In genomic region chr16:30445149-30445407, GRCh38 we compare ENCODE assay signal across 9 cellular contexts. TPM values are rescaled to one million over a fixed set of nuclear protein-coding genes. Genes with fewer than 3 reads are reported as not detected.
DNase-seq lines count a peak whose midpoint lies in the region; ATAC-seq and TF ChIP-seq lines count a peak whose summit lies in the region.
"Had no signal": no experiment of that assay in that cellular context is flagged by ENCODE, and none has a peak within 500 bp of the region (broad histone marks: within the 10 kb centered on the region; RNA-seq: fewer than 3 reads in every experiment).

No MANE protein-coding gene starts in this region.

- H3K9me3 ChIP-seq in body of pancreas (no peaks in the 10 kb centered on the region), mucosa of rectum (ENCODE audit: control insufficient read depth in 2 of 2, low read length in 2 of 2) (no peaks in the 10 kb centered on the region)

- DNase-seq in AG10803 (ENCODE audit: low read depth) (no peak), body of pancreas (no peak), NCI-H82 (lab: John Stamatoyannopoulos, UW) (no peak), AML-193 (lab: John Stamatoyannopoulos, UW) (no peak), EL (no peak)
- no peak for DNase-seq in stimulated activated CD4-positive, alpha-beta T cell treated with anti-CD3 and anti-CD28 coated beads, Interleukin-12 subunit alpha, Interleukin-12 subunit beta, amount 100 ng/mL, for 4 hours

- intact Hi-C loops in body of pancreas (cut with DNase I) = no loop called here

- WGBS in body of pancreas, 2 donors = 28 to 41% methylated on average over 5 to 11 of the region's 11 CpGs

- TF ChIP-seq CTCF in AG10803 (conservative IDR thresholded peaks at IDR 0.05; ENCODE audit: low read length) (no peak), body of pancreas (IDR thresholded peaks at IDR 0.05) (no peak)

- H3K27me3 ChIP-seq in body of pancreas = no peaks in the 10 kb centered on the region
- no peaks in the 10 kb centered on the region for H3K27me3 ChIP-seq in mucosa of rectum (ENCODE audit: control insufficient read depth in 2 of 2, insufficient read depth in 2 of 2, low read length in 2 of 2)

- H3K9ac ChIP-seq in mucosa of rectum (ENCODE audit: low read depth in 1 of 2, low read length in 2 of 2) = peak overlapping the region; percentile 94 to 95

- H3K4me3 ChIP-seq in AG10803 (ENCODE audit: low read length) (peak overlapping the region; percentile 84), body of pancreas (peak overlapping the region; percentile 21 to 82), mucosa of rectum (ENCODE audit: low read length in 2 of 2) (peak overlapping the region; percentile 88 to 92)

- H3K36me3 ChIP-seq in body of pancreas (replicated peaks in 1 of 2; ENCODE audit: insufficient read depth in 1 of 2, low read depth in 2 of 2) = no peaks in the 10 kb centered on the region
- peaks cover 7 to 12% of the 10 kb centered on the region in 2 donors for H3K36me3 ChIP-seq in mucosa of rectum (ENCODE audit: control insufficient read depth in 2 of 2, insufficient read depth in 2 of 2, low read length in 2 of 2)

- TF ChIP-seq POLR2A in body of pancreas (IDR thresholded peaks at IDR 0.05) = no peak

- peak overlapping the region; percentile 73 to 98 (median 88) for H3K27ac ChIP-seq in body of pancreas
- H3K27ac ChIP-seq in mucosa of rectum (ENCODE audit: low read depth in 2 of 2, low read length in 2 of 2) = peak overlapping the region; percentile 92 to 94

- H3K4me1 ChIP-seq in body of pancreas (peaks cover 60% of the 10 kb centered on the region), mucosa of rectum (ENCODE audit: control insufficient read depth in 2 of 2, insufficient read depth in 2 of 2, low read length in 2 of 2) (peaks cover 28 to 30% of the 10 kb centered on the region in 2 donors)

- ATAC-seq in HG02642 (IDR thresholded peaks at IDR 0.05; ENCODE audit: poor library complexity, unreplicated experiment) = peak; percentile 9
- ATAC-seq in body of pancreas = no peak

RNA-seq across cellular contexts. Expression of gene SEPHS2, which starts 0.6 kb away (rescaled TPM):
- 10 to 100 TPM; 28.0 to 29.6 TPM for total RNA-seq in body of pancreas

RNA-seq across cellular contexts. Expression of gene DCTPP1, which starts 15.2 kb away (rescaled TPM):
- total RNA-seq in body of pancreas = 10 to 100 TPM in 1 of 2 donors, 1 to 10 TPM in 1; 3.3 to 15.0 TPM

RNA-seq across cellular contexts. Expression of gene ITGAL, which starts 27.5 kb away (rescaled TPM):
- total RNA-seq in body of pancreas = 1 to 10 TPM; 1.3 to 9.2 TPM
- total RNA-seq: lung microvascular endothelial cell had no signal

RNA-seq across cellular contexts. Expression of gene ZNF771, which starts 37.7 kb away (rescaled TPM):
- 10 to 100 TPM; 16.6 to 18.8 TPM for total RNA-seq in body of pancreas

RNA-seq across cellular contexts. Expression of gene ZNF48, which starts 49.9 kb away (rescaled TPM):
- total RNA-seq in body of pancreas = 10 to 100 TPM in 1 of 2 donors, 1 to 10 TPM in 1; 9.3 to 12.2 TPM
